ENCODE assay signal across 1 cellular context in genomic region chr16:30557397-30557949, GRCh38.
TF ChIP-seq lines count a peak whose summit lies in the region.

No MANE protein-coding gene starts in this region.

TF ChIP-seq in K562, 482 proteins besides CTCF, POLR2A, EP300 and RAD21:
- TF ChIP-seq, protein P1, sequence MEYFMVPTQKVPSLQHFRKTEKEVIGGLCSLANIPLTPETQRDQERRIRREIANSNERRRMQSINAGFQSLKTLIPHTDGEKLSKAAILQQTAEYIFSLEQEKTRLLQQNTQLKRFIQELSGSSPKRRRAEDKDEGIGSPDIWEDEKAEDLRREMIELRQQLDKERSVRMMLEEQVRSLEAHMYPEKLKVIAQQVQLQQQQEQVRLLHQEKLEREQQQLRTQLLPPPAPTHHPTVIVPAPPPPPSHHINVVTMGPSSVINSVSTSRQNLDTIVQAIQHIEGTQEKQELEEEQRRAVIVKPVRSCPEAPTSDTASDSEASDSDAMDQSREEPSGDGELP (CRISPR knock-in tag; IDR thresholded peaks at IDR 0.05; ENCODE audit: borderline replicate concordance), result 0 out of 2 replicates have a peak, but pooled peaks have one; percentile 2
- no peak for TF ChIP-seq ZC3H4 (CRISPR knock-in tag; IDR thresholded peaks at IDR 0.05; ENCODE audit: borderline replicate concordance)
- TF ChIP-seq CTCFL (IDR thresholded peaks at IDR 0.05; ENCODE audit: borderline replicate concordance, insufficient read depth, low read depth, low read length, poor library complexity, severe bottlenecking), result peak; percentile 53
- 0 out of 2 replicates have a peak, but pooled peaks have one; percentile 13 for TF ChIP-seq PTBP1 (IDR thresholded peaks at IDR 0.05; ENCODE audit: low read depth, low read length)
- TF ChIP-seq CCNT2 (IDR thresholded peaks at IDR 0.05; ENCODE audit: borderline replicate concordance, extremely low read depth, insufficient read length, low read depth, low read length), result peak; percentile 23
- TF ChIP-seq BRCA1 (IDR thresholded peaks at IDR 0.05), result no peak
- TF ChIP-seq BRCA1 (CRISPR knock-in tag; IDR thresholded peaks at IDR 0.05), result 0 out of 2 replicates have a peak, but pooled peaks have one; percentile 2
- TF ChIP-seq, protein P2, sequence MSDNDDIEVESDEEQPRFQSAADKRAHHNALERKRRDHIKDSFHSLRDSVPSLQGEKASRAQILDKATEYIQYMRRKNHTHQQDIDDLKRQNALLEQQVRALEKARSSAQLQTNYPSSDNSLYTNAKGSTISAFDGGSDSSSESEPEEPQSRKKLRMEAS (CRISPR knock-in tag; IDR thresholded peaks at IDR 0.05), result peak; percentile 60
- TF ChIP-seq, protein P3, sequence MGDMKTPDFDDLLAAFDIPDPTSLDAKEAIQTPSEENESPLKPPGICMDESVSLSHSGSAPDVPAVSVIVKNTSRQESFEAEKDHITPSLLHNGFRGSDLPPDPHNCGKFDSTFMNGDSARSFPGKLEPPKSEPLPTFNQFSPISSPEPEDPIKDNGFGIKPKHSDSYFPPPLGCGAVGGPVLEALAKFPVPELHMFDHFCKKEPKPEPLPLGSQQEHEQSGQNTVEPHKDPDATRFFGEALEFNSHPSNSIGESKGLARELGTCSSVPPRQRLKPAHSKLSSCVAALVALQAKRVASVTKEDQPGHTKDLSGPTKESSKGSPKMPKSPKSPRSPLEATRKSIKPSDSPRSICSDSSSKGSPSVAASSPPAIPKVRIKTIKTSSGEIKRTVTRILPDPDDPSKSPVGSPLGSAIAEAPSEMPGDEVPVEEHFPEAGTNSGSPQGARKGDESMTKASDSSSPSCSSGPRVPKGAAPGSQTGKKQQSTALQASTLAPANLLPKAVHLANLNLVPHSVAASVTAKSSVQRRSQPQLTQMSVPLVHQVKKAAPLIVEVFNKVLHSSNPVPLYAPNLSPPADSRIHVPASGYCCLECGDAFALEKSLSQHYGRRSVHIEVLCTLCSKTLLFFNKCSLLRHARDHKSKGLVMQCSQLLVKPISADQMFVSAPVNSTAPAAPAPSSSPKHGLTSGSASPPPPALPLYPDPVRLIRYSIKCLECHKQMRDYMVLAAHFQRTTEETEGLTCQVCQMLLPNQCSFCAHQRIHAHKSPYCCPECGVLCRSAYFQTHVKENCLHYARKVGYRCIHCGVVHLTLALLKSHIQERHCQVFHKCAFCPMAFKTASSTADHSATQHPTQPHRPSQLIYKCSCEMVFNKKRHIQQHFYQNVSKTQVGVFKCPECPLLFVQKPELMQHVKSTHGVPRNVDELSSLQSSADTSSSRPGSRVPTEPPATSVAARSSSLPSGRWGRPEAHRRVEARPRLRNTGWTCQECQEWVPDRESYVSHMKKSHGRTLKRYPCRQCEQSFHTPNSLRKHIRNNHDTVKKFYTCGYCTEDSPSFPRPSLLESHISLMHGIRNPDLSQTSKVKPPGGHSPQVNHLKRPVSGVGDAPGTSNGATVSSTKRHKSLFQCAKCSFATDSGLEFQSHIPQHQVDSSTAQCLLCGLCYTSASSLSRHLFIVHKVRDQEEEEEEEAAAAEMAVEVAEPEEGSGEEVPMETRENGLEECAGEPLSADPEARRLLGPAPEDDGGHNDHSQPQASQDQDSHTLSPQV (IDR thresholded peaks at IDR 0.05), result no peak
- no peak for TF ChIP-seq NONO (IDR thresholded peaks at IDR 0.05; ENCODE audit: low read depth in 2 of 2, low read length in 1 of 2)
- TF ChIP-seq SNRNP70 (optimal IDR thresholded peaks at IDR 0.05; ENCODE audit: low read depth, low read length), result no peak
- TF ChIP-seq SRSF9 (IDR thresholded peaks at IDR 0.05; ENCODE audit: borderline replicate concordance, low read depth, low read length), result no peak
- TF ChIP-seq PHF21A (IDR thresholded peaks at IDR 0.05; ENCODE audit: borderline replicate concordance, low read depth), result no peak
- TF ChIP-seq, protein P4, sequence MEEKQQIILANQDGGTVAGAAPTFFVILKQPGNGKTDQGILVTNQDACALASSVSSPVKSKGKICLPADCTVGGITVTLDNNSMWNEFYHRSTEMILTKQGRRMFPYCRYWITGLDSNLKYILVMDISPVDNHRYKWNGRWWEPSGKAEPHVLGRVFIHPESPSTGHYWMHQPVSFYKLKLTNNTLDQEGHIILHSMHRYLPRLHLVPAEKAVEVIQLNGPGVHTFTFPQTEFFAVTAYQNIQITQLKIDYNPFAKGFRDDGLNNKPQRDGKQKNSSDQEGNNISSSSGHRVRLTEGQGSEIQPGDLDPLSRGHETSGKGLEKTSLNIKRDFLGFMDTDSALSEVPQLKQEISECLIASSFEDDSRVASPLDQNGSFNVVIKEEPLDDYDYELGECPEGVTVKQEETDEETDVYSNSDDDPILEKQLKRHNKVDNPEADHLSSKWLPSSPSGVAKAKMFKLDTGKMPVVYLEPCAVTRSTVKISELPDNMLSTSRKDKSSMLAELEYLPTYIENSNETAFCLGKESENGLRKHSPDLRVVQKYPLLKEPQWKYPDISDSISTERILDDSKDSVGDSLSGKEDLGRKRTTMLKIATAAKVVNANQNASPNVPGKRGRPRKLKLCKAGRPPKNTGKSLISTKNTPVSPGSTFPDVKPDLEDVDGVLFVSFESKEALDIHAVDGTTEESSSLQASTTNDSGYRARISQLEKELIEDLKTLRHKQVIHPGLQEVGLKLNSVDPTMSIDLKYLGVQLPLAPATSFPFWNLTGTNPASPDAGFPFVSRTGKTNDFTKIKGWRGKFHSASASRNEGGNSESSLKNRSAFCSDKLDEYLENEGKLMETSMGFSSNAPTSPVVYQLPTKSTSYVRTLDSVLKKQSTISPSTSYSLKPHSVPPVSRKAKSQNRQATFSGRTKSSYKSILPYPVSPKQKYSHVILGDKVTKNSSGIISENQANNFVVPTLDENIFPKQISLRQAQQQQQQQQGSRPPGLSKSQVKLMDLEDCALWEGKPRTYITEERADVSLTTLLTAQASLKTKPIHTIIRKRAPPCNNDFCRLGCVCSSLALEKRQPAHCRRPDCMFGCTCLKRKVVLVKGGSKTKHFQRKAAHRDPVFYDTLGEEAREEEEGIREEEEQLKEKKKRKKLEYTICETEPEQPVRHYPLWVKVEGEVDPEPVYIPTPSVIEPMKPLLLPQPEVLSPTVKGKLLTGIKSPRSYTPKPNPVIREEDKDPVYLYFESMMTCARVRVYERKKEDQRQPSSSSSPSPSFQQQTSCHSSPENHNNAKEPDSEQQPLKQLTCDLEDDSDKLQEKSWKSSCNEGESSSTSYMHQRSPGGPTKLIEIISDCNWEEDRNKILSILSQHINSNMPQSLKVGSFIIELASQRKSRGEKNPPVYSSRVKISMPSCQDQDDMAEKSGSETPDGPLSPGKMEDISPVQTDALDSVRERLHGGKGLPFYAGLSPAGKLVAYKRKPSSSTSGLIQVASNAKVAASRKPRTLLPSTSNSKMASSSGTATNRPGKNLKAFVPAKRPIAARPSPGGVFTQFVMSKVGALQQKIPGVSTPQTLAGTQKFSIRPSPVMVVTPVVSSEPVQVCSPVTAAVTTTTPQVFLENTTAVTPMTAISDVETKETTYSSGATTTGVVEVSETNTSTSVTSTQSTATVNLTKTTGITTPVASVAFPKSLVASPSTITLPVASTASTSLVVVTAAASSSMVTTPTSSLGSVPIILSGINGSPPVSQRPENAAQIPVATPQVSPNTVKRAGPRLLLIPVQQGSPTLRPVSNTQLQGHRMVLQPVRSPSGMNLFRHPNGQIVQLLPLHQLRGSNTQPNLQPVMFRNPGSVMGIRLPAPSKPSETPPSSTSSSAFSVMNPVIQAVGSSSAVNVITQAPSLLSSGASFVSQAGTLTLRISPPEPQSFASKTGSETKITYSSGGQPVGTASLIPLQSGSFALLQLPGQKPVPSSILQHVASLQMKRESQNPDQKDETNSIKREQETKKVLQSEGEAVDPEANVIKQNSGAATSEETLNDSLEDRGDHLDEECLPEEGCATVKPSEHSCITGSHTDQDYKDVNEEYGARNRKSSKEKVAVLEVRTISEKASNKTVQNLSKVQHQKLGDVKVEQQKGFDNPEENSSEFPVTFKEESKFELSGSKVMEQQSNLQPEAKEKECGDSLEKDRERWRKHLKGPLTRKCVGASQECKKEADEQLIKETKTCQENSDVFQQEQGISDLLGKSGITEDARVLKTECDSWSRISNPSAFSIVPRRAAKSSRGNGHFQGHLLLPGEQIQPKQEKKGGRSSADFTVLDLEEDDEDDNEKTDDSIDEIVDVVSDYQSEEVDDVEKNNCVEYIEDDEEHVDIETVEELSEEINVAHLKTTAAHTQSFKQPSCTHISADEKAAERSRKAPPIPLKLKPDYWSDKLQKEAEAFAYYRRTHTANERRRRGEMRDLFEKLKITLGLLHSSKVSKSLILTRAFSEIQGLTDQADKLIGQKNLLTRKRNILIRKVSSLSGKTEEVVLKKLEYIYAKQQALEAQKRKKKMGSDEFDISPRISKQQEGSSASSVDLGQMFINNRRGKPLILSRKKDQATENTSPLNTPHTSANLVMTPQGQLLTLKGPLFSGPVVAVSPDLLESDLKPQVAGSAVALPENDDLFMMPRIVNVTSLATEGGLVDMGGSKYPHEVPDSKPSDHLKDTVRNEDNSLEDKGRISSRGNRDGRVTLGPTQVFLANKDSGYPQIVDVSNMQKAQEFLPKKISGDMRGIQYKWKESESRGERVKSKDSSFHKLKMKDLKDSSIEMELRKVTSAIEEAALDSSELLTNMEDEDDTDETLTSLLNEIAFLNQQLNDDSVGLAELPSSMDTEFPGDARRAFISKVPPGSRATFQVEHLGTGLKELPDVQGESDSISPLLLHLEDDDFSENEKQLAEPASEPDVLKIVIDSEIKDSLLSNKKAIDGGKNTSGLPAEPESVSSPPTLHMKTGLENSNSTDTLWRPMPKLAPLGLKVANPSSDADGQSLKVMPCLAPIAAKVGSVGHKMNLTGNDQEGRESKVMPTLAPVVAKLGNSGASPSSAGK (IDR thresholded peaks at IDR 0.05), result peak; percentile 42; the same call in 1 of the 2 replicates
- no peak for TF ChIP-seq ZSCAN29 (IDR thresholded peaks at IDR 0.05)
- no peak for TF ChIP-seq FOXA1 (IDR thresholded peaks at IDR 0.05; ENCODE audit: borderline replicate concordance)
- no peak for TF ChIP-seq U2AF1 (optimal IDR thresholded peaks at IDR 0.05; ENCODE audit: low read depth, low read length)
